Comparison of ENCODE assay signal across 19 cellular contexts in the genomic region with DNA sequence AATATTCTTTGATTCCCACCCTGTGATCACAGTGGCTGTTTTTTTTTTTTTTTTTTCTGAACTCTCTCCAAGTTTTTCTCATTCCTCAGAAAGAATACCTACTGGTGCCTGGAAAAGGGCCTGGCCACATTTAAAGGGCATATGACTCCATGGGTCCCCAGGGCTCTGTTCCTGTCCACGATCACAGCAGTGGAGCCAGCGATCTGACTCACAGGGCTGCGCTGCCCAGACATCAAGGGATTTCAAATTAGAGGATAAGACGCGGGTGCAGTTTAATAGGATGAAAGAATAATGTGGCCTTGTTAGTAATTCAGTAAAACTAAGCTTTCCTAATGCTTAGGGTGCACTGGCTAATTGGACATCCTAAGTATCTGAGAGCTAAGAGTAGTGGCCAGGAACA.
"Had no signal": no experiment of that assay in that cellular context is flagged by ENCODE, and none has a peak within 500 bp of the region (broad histone marks: within the 10 kb centered on the region; RNA-seq: fewer than 3 reads in every experiment).

No MANE protein-coding gene starts in this region.

- H3K4me1 Mint-ChIP-seq: activated naive CD8-positive, alpha-beta T cell treated with anti-CD3 and anti-CD28 coated beads, Interleukin-2, amount 50 U/mL, for 24 hours; natural killer cell; T-cell had no signal

- H3K27me3 ChIP-seq: body of pancreas, hepatocyte, neutrophil, right atrium auricular region, upper lobe of left lung had no signal

- H3K4me1 ChIP-seq: right atrium auricular region, suprapubic skin, upper lobe of left lung had no signal

- H3K27ac Mint-ChIP-seq: activated naive CD4-positive, alpha-beta T cell treated with anti-CD3 and anti-CD28 coated beads for 36 hours; activated naive CD8-positive, alpha-beta T cell treated with anti-CD3 and anti-CD28 coated beads, Interleukin-2, amount 50 U/mL, for 24 hours; activated T-helper 2 cell treated with anti-CD3 and anti-CD28 coated beads, Interferon-gamma antibody, Interleukin-2, Interleukin-4, amounts not matched to agents 10 μg/mL and 5 μg/mL and 100 μg/mL, durations not matched to agents 14 hours and 24 hours and 36 hours; natural killer cell; stimulated activated naive CD8-positive, alpha-beta T cell treated with anti-CD3 and anti-CD28 coated beads, Interleukin-15, Interleukin-2, amounts not matched to agents 100 ng/mL and 50 ng/mL, for 24 hours; T-cell had no signal

- H3K36me3 Mint-ChIP-seq: natural killer cell, T-cell had no signal

- H3K36me3 ChIP-seq: neutrophil, right atrium auricular region, suprapubic skin, upper lobe of left lung had no signal

- H3K4me3 ChIP-seq: body of pancreas, hepatocyte, right atrium auricular region, suprapubic skin, upper lobe of left lung had no signal

- H3K9me3 ChIP-seq: body of pancreas, neutrophil, right atrium auricular region, suprapubic skin, upper lobe of left lung had no signal

- ATAC-seq: activated naive CD8-positive, alpha-beta T cell treated with anti-CD3 and anti-CD28 coated beads, Interleukin-2, amount 50 U/mL, for 24 hours; body of pancreas; esophagus mucosa; left ventricle myocardium superior; natural killer cell; T-cell had no signal

- H3K4me3 Mint-ChIP-seq: activated naive CD4-positive, alpha-beta T cell treated with anti-CD3 and anti-CD28 coated beads for 36 hours; activated naive CD8-positive, alpha-beta T cell treated with anti-CD3 and anti-CD28 coated beads, Interleukin-2, amount 50 U/mL, for 24 hours; natural killer cell; stimulated activated naive CD8-positive, alpha-beta T cell treated with anti-CD3 and anti-CD28 coated beads, Interleukin-15, Interleukin-2, amounts not matched to agents 100 ng/mL and 50 ng/mL, for 24 hours; T-cell had no signal

- H3K27ac ChIP-seq: body of pancreas, hepatocyte, neutrophil, right atrium auricular region, suprapubic skin, upper lobe of left lung had no signal

- H3K9me3 Mint-ChIP-seq: activated naive CD4-positive, alpha-beta T cell treated with anti-CD3 and anti-CD28 coated beads for 36 hours; activated naive CD8-positive, alpha-beta T cell treated with anti-CD3 and anti-CD28 coated beads, Interleukin-2, amount 50 U/mL, for 24 hours; activated T-helper 2 cell treated with anti-CD3 and anti-CD28 coated beads, Interferon-gamma antibody, Interleukin-2, Interleukin-4, amounts not matched to agents 10 μg/mL and 5 μg/mL and 100 μg/mL, durations not matched to agents 14 hours and 24 hours and 36 hours; natural killer cell; stimulated activated naive CD8-positive, alpha-beta T cell treated with anti-CD3 and anti-CD28 coated beads, Interleukin-15, Interleukin-2, amounts not matched to agents 100 ng/mL and 50 ng/mL, for 24 hours; T-cell had no signal

- DNase-seq: activated CD4-positive, alpha-beta T cell treated with anti-CD3 and anti-CD28 coated beads, Interleukin-2, amount 50 U/mL, for 4 hours; activated CD4-positive, CD25-positive, alpha-beta regulatory T cell treated with anti-CD3 and anti-CD28 coated beads, Interleukin-2, amount 50 U/mL, for 72 hours; activated naive CD4-positive, alpha-beta T cell treated with anti-CD3 and anti-CD28 coated beads for 36 hours; activated naive CD8-positive, alpha-beta T cell treated with anti-CD3 and anti-CD28 coated beads, Interleukin-2, amount 50 U/mL, for 24 hours; body of pancreas; left ventricle myocardium superior; mesenchymal stem cell; natural killer cell; small intestine; T-cell; T-helper 9 cell; upper lobe of left lung had no signal
